Comparison of ENCODE assay signal across 12 cellular contexts in genomic region chr19:8033287-8034177, GRCh38. TPM values are rescaled to one million over a fixed set of nuclear protein-coding genes. Genes with fewer than 3 reads are reported as not detected.
"Had no signal": no experiment of that assay in that cellular context is flagged by ENCODE, and none has a peak within 500 bp of the region (broad histone marks: within the 10 kb centered on the region; RNA-seq: fewer than 3 reads in every experiment).

No MANE protein-coding gene starts in this region.

RNA-seq across cellular contexts. Expression of gene CCL25, which starts 19.0 kb away (rescaled TPM):
- total RNA-seq: activated T-helper 2 cell treated with anti-CD3 and anti-CD28 coated beads, Interferon-gamma antibody, Interleukin-2, Interleukin-4, amounts not matched to agents 10 μg/mL and 5 μg/mL and 100 μg/mL, durations not matched to agents 14 hours and 24 hours and 36 hours; body of pancreas; esophagus mucosa; gastrocnemius medialis; left colon; lower lobe of right lung; osteocyte; psoas muscle; right cardiac atrium; SK-MEL-5; skeletal muscle tissue; transverse colon had no signal
